In the genomic region with DNA sequence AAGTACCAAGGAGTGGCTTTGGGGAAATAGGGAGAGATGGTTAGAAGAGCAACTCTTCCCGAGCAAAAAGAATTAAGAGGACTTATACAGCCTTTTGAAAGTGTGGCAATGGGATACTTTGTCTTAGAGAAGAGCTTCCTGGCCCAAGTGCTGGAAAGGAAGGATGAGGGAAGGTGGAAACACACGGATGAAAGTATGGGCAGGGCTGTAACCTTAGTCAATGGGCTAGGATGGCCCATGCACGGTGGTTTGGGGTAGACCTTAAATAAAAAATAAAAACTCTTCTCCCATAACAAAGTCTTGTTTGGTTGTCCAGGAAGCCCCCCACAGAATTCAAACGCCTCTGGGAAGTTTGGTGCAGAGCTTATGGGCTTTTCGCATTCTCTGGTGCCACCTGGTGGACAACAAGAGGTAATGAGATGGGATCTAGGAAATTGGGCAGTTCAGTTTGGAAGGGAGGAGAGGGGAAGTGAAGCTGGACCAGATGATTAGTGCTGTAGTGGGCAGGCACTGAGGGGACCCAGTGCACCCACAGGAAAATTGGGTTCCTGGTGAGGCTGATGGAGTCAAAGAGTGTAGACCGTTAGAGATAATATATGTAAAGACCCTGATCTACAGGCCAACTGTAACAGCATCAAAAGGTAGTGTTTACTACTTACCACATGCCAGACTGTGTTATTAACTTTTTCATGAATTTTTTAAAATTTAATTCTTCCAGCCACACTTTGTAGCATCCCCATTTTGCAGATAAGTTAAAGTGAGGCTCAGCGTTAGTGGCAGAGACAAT, we compare ENCODE assay signal across 8 cellular contexts. TPM values are rescaled to one million over a fixed set of nuclear protein-coding genes. Genes with fewer than 3 reads are reported as not detected.
DNase-seq lines count a peak whose midpoint lies in the region; ATAC-seq and TF ChIP-seq lines count a peak whose summit lies in the region.

No MANE protein-coding gene starts in this region.

- H3K9me3 Mint-ChIP-seq in CD4-positive, alpha-beta memory T cell = no peaks in the 10 kb centered on the region
- H3K9me3 Mint-ChIP-seq in stimulated activated naive B cell treated with anti-CD40 and anti-IgM and Interleukin-4, amounts not matched to agents 10 μg/mL and 1 μg/mL and 100 μg/mL, for 72 hours = no peaks in the 10 kb centered on the region

- no peak overlapping the region for H3K27ac ChIP-seq in CD4-positive, alpha-beta memory T cell (ENCODE audit: low read depth, low read length)
- H3K27ac ChIP-seq in lower lobe of right lung = no peak overlapping the region

- POLR2A ChIA-PET in CD4-positive, alpha-beta memory T cell (lab: Charles Lee; ENCODE audit: partially characterized antibody) = no interaction called here

- peak; percentile 83 for ATAC-seq in GM18907 (IDR thresholded peaks at IDR 0.05; ENCODE audit: unreplicated experiment)
- peak in 1 of 2 donors; percentile 63 for ATAC-seq in lower lobe of right lung
- peak; percentile 60 to 68 for ATAC-seq in stimulated activated naive B cell treated with anti-CD40 and anti-IgM and Interleukin-4, amounts not matched to agents 10 μg/mL and 1 μg/mL and 100 μg/mL, for 72 hours (replicated peaks)
- ATAC-seq in GM18909 (IDR thresholded peaks at IDR 0.05; ENCODE audit: poor library complexity, unreplicated experiment) = no peak

- H3K4me3 ChIP-seq in CD4-positive, alpha-beta memory T cell (ENCODE audit: low read length in 2 of 2) = no peak overlapping the region
- no peak overlapping the region for H3K4me3 ChIP-seq in lower lobe of right lung

- H3K4me3 Mint-ChIP-seq in CD4-positive, alpha-beta memory T cell = no peak overlapping the region
- H3K4me3 Mint-ChIP-seq in stimulated activated naive B cell treated with anti-CD40 and anti-IgM and Interleukin-4, amounts not matched to agents 10 μg/mL and 1 μg/mL and 100 μg/mL, for 72 hours = no peak overlapping the region

- no peaks in the 10 kb centered on the region for H3K9me3 ChIP-seq in CD4-positive, alpha-beta memory T cell (ENCODE audit: control insufficient read depth in 1 of 2, low read length in 2 of 2)
- H3K9me3 ChIP-seq in lower lobe of right lung = no peaks in the 10 kb centered on the region

- H3K27ac Mint-ChIP-seq in CD4-positive, alpha-beta memory T cell = no peak overlapping the region
- H3K27ac Mint-ChIP-seq in stimulated activated naive B cell treated with anti-CD40 and anti-IgM and Interleukin-4, amounts not matched to agents 10 μg/mL and 1 μg/mL and 100 μg/mL, for 72 hours = no peak overlapping the region

- CTCF ChIA-PET in CD4-positive, alpha-beta memory T cell (lab: Charles Lee; ENCODE audit: partially characterized antibody) = interaction anchor here (0.6 to 4.7 kb wide), 12 partner anchors 10 to 586 kb away, joined by 3 to 41 read pairs (median 4); partner anchors contain the start of gene ENOX2

- DNase-seq in CD4-positive, alpha-beta memory T cell = peak; percentile 33 to 41 (median 38)
- peak; percentile 16 for DNase-seq in MV-4-11 (lab: John Stamatoyannopoulos, UW)
- peak in 4 of 5 donors; percentile 4 to 36 (median 20) for DNase-seq in T-helper 1 cell
- DNase-seq in cerebellum (ENCODE audit: low spot score) = peak; percentile 33
- DNase-seq in lower lobe of right lung = no peak
- DNase-seq in stimulated activated naive B cell treated with anti-CD40 and anti-IgM and Interleukin-4, amounts not matched to agents 10 μg/mL and 1 μg/mL and 100 μg/mL, for 72 hours = peak; percentile 14

- no peaks in the 10 kb centered on the region for H3K4me1 ChIP-seq in CD4-positive, alpha-beta memory T cell (ENCODE audit: insufficient read depth, low read length)
- no peaks in the 10 kb centered on the region for H3K4me1 ChIP-seq in lower lobe of right lung

- no peaks in the 10 kb centered on the region for H3K36me3 Mint-ChIP-seq in CD4-positive, alpha-beta memory T cell
- no peaks in the 10 kb centered on the region for H3K36me3 Mint-ChIP-seq in stimulated activated naive B cell treated with anti-CD40 and anti-IgM and Interleukin-4, amounts not matched to agents 10 μg/mL and 1 μg/mL and 100 μg/mL, for 72 hours

- peaks cover 2% of the 10 kb centered on the region in 2 donors for H3K27me3 Mint-ChIP-seq in CD4-positive, alpha-beta memory T cell
- peaks cover 6 to 9% of the 10 kb centered on the region in 2 donors for H3K27me3 Mint-ChIP-seq in stimulated activated naive B cell treated with anti-CD40 and anti-IgM and Interleukin-4, amounts not matched to agents 10 μg/mL and 1 μg/mL and 100 μg/mL, for 72 hours

- peak; percentile 68 for TF ChIP-seq CTCF in lower lobe of right lung (IDR thresholded peaks at IDR 0.05)

- H3K27me3 ChIP-seq in CD4-positive, alpha-beta memory T cell (ENCODE audit: insufficient read depth, low read length) = no peaks in the 10 kb centered on the region
- no peaks in the 10 kb centered on the region for H3K27me3 ChIP-seq in lower lobe of right lung (ENCODE audit: low read depth)

- H3K4me1 Mint-ChIP-seq in CD4-positive, alpha-beta memory T cell = no peaks in the 10 kb centered on the region
- H3K4me1 Mint-ChIP-seq in stimulated activated naive B cell treated with anti-CD40 and anti-IgM and Interleukin-4, amounts not matched to agents 10 μg/mL and 1 μg/mL and 100 μg/mL, for 72 hours = peaks cover 0 to 1% of the 10 kb centered on the region in 2 donors

- no peaks in the 10 kb centered on the region for H3K36me3 ChIP-seq in CD4-positive, alpha-beta memory T cell (ENCODE audit: insufficient read depth, low read length)
- H3K36me3 ChIP-seq in lower lobe of right lung = no peaks in the 10 kb centered on the region

- intact Hi-C loops in CD4-positive, alpha-beta memory T cell (cut with micrococcal nuclease) = loop anchor here (5.0 kb wide), 2 partner anchors 525 to 1315 kb away; no protein-coding TSS in a partner anchor
- intact Hi-C loops in lower lobe of right lung (cut with DNase I) = no loop called here

RNA-seq across cellular contexts. Expression of gene ENOX2, which starts 13.8 kb away (rescaled TPM):
- 10 to 100 TPM; 13.6 to 13.7 TPM for total RNA-seq in CD4-positive, alpha-beta memory T cell
- 10 to 100 TPM; 16.2 to 19.3 TPM for polyA plus RNA-seq in CD4-positive, alpha-beta memory T cell
- total RNA-seq in cerebellum (5.2 TPM), lower lobe of right lung (16.8 TPM)
